In the genomic region with DNA sequence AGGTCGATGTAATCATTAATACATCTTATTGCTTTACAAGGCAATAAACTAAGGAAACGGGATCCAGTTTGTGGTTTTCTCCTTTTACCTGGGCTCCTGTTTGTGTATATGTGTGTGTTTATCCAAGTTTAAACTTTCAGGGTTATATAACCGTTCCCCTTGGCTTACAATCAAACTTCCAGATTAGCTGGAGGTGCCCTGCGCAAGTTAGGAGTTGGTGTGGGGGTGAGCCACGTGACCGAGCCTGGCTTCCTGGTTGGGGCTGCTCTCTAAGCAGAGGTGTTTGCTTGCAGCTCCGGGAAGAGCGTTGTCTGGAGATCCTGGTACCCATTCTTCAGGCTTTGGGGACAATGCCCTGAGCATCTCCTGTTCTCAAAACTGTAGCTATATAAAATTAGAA, we compare ENCODE assay signal across 25 cellular contexts.
"Had no signal": no experiment of that assay in that cellular context is flagged by ENCODE, and none has a peak within 500 bp of the region (broad histone marks: within the 10 kb centered on the region; RNA-seq: fewer than 3 reads in every experiment).

No MANE protein-coding gene starts in this region.

- H3K27me3 ChIP-seq: cardiac muscle cell, spleen, tibial nerve, uterus had no signal

- H3K27ac ChIP-seq: cardiac muscle cell, left ventricle myocardium inferior, spleen, tibial nerve, uterus had no signal

- H3K36me3 ChIP-seq: cardiac muscle cell, left ventricle myocardium inferior, spleen, tibial nerve, uterus, WERI-Rb-1 had no signal

- H3K36me3 Mint-ChIP-seq: activated naive CD8-positive, alpha-beta T cell treated with anti-CD3 and anti-CD28 coated beads, Interleukin-2, amount 10 ng/mL, durations not matched to agents 7 days and 5 days; mesothelial cell of epicardium had no signal

- H3K4me1 Mint-ChIP-seq: activated naive CD8-positive, alpha-beta T cell treated with anti-CD3 and anti-CD28 coated beads, Interleukin-2, amount 10 ng/mL, durations not matched to agents 7 days and 5 days; mesothelial cell of epicardium; nephron had no signal

- H3K4me1 ChIP-seq: left ventricle myocardium inferior, spleen, tibial nerve, uterus had no signal

- H3K9me3 Mint-ChIP-seq: activated naive CD8-positive, alpha-beta T cell treated with anti-CD3 and anti-CD28 coated beads, Interleukin-2, amount 10 ng/mL, durations not matched to agents 7 days and 5 days; activated T-cell treated with anti-CD3 and anti-CD28 coated beads, Interleukin-2, amount 50 U/mL, for 4 hours; activated T-helper 2 cell treated with anti-CD3 and anti-CD28 coated beads, Interferon-gamma antibody, Interleukin-2, Interleukin-4, amounts not matched to agents 10 μg/mL and 5 μg/mL and 100 μg/mL, durations not matched to agents 14 hours and 24 hours and 36 hours; mesothelial cell of epicardium; nephron; T-helper 2 cell treated with Interferon-gamma antibody and Interleukin-4, amounts not matched to agents 5 μg/mL and 100 μg/mL, for 36 hours had no signal

- H3K27me3 Mint-ChIP-seq: activated naive CD8-positive, alpha-beta T cell treated with anti-CD3 and anti-CD28 coated beads, Interleukin-2, amount 10 ng/mL, durations not matched to agents 7 days and 5 days had no signal

- DNase-seq: activated CD4-positive, alpha-beta T cell treated with anti-CD3 and anti-CD28 coated beads for 1 hour; activated CD4-positive, alpha-beta T cell treated with anti-CD3 and anti-CD28 coated beads, Interleukin-2, amount 50 U/mL, for 1 hour; activated CD8-positive, alpha-beta memory T cell treated with anti-CD3 and anti-CD28 coated beads, Interleukin-2, amount 50 U/mL, for 4 hours; activated naive CD4-positive, alpha-beta T cell treated with Interleukin-2 at 50 U/mL for 16 hours; activated naive CD8-positive, alpha-beta T cell treated with anti-CD3 and anti-CD28 coated beads, Interleukin-2, amount 10 ng/mL, durations not matched to agents 7 days and 5 days; activated T-cell treated with anti-CD3 and anti-CD28 coated beads, Interleukin-2, amount 50 U/mL, for 4 hours; amniotic stem cell; effector CD4-positive, alpha-beta T cell; erythroblast; foreskin fibroblast; kidney; left ventricle myocardium inferior; nucleus accumbens; spleen; stimulated activated CD4-positive, alpha-beta T cell treated with anti-CD3 and anti-CD28 coated beads, Interleukin-4, amount 100 ng/mL, for 24 hours; stimulated activated naive CD4-positive, alpha-beta T cell treated with Interleukin-2 at 50 U/mL for 16 hours; uterus had no signal

- H3K27ac Mint-ChIP-seq: activated naive CD8-positive, alpha-beta T cell treated with anti-CD3 and anti-CD28 coated beads, Interleukin-2, amount 10 ng/mL, durations not matched to agents 7 days and 5 days; activated T-helper 2 cell treated with anti-CD3 and anti-CD28 coated beads, Interferon-gamma antibody, Interleukin-2, Interleukin-4, amounts not matched to agents 10 μg/mL and 5 μg/mL and 100 μg/mL, durations not matched to agents 14 hours and 24 hours and 36 hours; mesothelial cell of epicardium; nephron; T-helper 2 cell treated with Interferon-gamma antibody and Interleukin-4, amounts not matched to agents 5 μg/mL and 100 μg/mL, for 36 hours had no signal

- H3K4me3 ChIP-seq: cardiac muscle cell, left ventricle myocardium inferior, spleen, tibial nerve, uterus had no signal

- ATAC-seq: activated T-cell treated with anti-CD3 and anti-CD28 coated beads, Interleukin-2, amount 50 U/mL, for 4 hours; SK-N-SH treated with all-trans-retinoic acid at 6 μM for 48 hours had no signal

- H3K9me3 ChIP-seq: left ventricle myocardium inferior, spleen, tibial nerve, uterus had no signal

- H3K4me3 Mint-ChIP-seq: activated naive CD8-positive, alpha-beta T cell treated with anti-CD3 and anti-CD28 coated beads, Interleukin-2, amount 10 ng/mL, durations not matched to agents 7 days and 5 days; activated T-cell treated with anti-CD3 and anti-CD28 coated beads, Interleukin-2, amount 50 U/mL, for 4 hours; mesothelial cell of epicardium; nephron; T-helper 2 cell treated with Interferon-gamma antibody and Interleukin-4, amounts not matched to agents 5 μg/mL and 100 μg/mL, for 36 hours had no signal
